In the genomic region with DNA sequence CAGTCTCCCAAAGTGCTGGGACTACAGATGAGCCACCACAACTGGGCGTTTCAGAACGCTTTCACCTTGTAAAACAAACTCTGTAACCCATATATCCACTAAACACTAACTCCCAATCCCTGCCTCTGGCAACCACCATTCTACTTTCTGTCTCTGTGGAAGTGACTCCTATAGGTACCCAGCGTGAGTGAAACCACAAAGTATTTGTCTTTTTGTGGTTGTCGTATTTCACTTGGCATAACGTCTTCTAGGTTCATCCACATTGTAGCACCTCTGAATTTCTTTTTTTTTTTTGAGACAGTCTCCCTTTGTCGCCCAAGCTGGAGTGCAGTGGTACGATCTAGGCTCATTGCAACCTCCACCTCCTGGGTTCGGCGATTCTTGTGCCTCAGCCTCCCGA, we compare ENCODE assay signal across 12 cellular contexts. TPM values are rescaled to one million over a fixed set of nuclear protein-coding genes. Genes with fewer than 3 reads are reported as not detected.
A peak's percentile ranks its signal among the peaks of the same experiment; 100 is the strongest.
DNase-seq lines count a peak whose midpoint lies in the region; ATAC-seq and TF ChIP-seq lines count a peak whose summit lies in the region.
"Had no signal": no experiment of that assay in that cellular context is flagged by ENCODE, and none has a peak within 500 bp of the region (broad histone marks: within the 10 kb centered on the region; RNA-seq: fewer than 3 reads in every experiment).

No MANE protein-coding gene starts in this region.

- peaks cover 92% of the 10 kb centered on the region for H4K20me1 ChIP-seq in KMS-11 (ENCODE audit: insufficient read depth)

- H3K27me3 ChIP-seq in KMS-11 (ENCODE audit: insufficient read depth, low read depth), result no peaks in the 10 kb centered on the region
- no peaks in the 10 kb centered on the region for H3K27me3 ChIP-seq in MG63
- H3K27me3 ChIP-seq: vagina had no signal

- H3K9ac ChIP-seq in KMS-11, result no peak overlapping the region

- peak overlapping the region; percentile 19 for H3K4me3 Mint-ChIP-seq in activated CD4-positive, alpha-beta T cell treated with anti-CD3 and anti-CD28 coated beads for 36 hours
- no peak overlapping the region for H3K4me3 Mint-ChIP-seq in activated T-helper 2 cell treated with anti-CD3 and anti-CD28 coated beads, Interferon-gamma antibody, Interleukin-2, Interleukin-4, amounts not matched to agents 10 μg/mL and 5 μg/mL and 100 μg/mL, durations not matched to agents 14 hours and 24 hours and 36 hours (ENCODE audit: low read depth)
- H3K4me3 Mint-ChIP-seq in nephron progenitor cell, result no peak overlapping the region

- no peaks in the 10 kb centered on the region for H3K27me3 Mint-ChIP-seq in activated CD4-positive, alpha-beta T cell treated with anti-CD3 and anti-CD28 coated beads for 36 hours
- H3K27me3 Mint-ChIP-seq in activated T-helper 2 cell treated with anti-CD3 and anti-CD28 coated beads, Interferon-gamma antibody, Interleukin-2, Interleukin-4, amounts not matched to agents 10 μg/mL and 5 μg/mL and 100 μg/mL, durations not matched to agents 14 hours and 24 hours and 36 hours (ENCODE audit: low read depth), result no peaks in the 10 kb centered on the region
- H3K27me3 Mint-ChIP-seq in nephron progenitor cell (ENCODE audit: low read depth, poor library complexity), result no peaks in the 10 kb centered on the region

- no peak overlapping the region for H3K27ac ChIP-seq in KMS-11

- intact Hi-C loops in activated CD4-positive, alpha-beta T cell treated with anti-CD3 and anti-CD28 coated beads for 36 hours (cut with DNase I, micrococcal nuclease), result no loop called here
- intact Hi-C loops in activated T-helper 2 cell treated with anti-CD3 and anti-CD28 coated beads, Interferon-gamma antibody, Interleukin-2, Interleukin-4, amounts not matched to agents 10 μg/mL and 5 μg/mL and 100 μg/mL, durations not matched to agents 14 hours and 24 hours and 36 hours (cut with micrococcal nuclease), result loop anchor here (5.0 kb wide), 2 partner anchors 35 to 90 kb away; a partner anchor contains a TSS

- POLR2A ChIA-PET in activated CD4-positive, alpha-beta T cell treated with anti-CD3 and anti-CD28 coated beads for 36 hours (lab: Charles Lee), result interaction anchor here (0.7 to 1.5 kb wide), 2 partner anchors 13 to 46 kb away, joined by 3 to 7 read pairs; no protein-coding TSS in a partner anchor

- H3K36me3 Mint-ChIP-seq in activated CD4-positive, alpha-beta T cell treated with anti-CD3 and anti-CD28 coated beads for 36 hours (ENCODE audit: low read depth), result peaks cover 5% of the 10 kb centered on the region
- H3K36me3 Mint-ChIP-seq in activated T-helper 2 cell treated with anti-CD3 and anti-CD28 coated beads, Interferon-gamma antibody, Interleukin-2, Interleukin-4, amounts not matched to agents 10 μg/mL and 5 μg/mL and 100 μg/mL, durations not matched to agents 14 hours and 24 hours and 36 hours (ENCODE audit: low read depth), result peaks cover 6% of the 10 kb centered on the region
- no peaks in the 10 kb centered on the region for H3K36me3 Mint-ChIP-seq in nephron progenitor cell (ENCODE audit: low read depth)

- H3K4me3 ChIP-seq in KMS-11 (IDR thresholded peaks at IDR 0.05; ENCODE audit: insufficient read depth, low read depth, low read length) (no peak overlapping the region), MG63 (no peak overlapping the region)

- no peaks in the 10 kb centered on the region for H3K9me3 ChIP-seq in MG63
- H3K9me3 ChIP-seq: vagina had no signal

- H3K4me1 ChIP-seq in KMS-11 (ENCODE audit: low read depth, poor library complexity, severe bottlenecking), result peaks cover 99% of the 10 kb centered on the region

- H3K36me3 ChIP-seq in KMS-11 (ENCODE audit: insufficient read depth) (no peaks in the 10 kb centered on the region), MG63 (peaks cover 25% of the 10 kb centered on the region)
- H3K36me3 ChIP-seq: vagina had no signal

- peak; percentile 40 for ATAC-seq in activated CD4-positive, alpha-beta T cell treated with anti-CD3 and anti-CD28 coated beads for 36 hours
- ATAC-seq in GM18870 (IDR thresholded peaks at IDR 0.05; ENCODE audit: unreplicated experiment), result no peak
- ATAC-seq: HCT116 had no signal

- no peak overlapping the region for H2AFZ ChIP-seq in KMS-11 (ENCODE audit: low read depth)

- H3K79me2 ChIP-seq in KMS-11 (ENCODE audit: insufficient read depth, low read depth), result peaks cover 100% of the 10 kb centered on the region

- TF ChIP-seq CTCF in KMS-11 (conservative IDR thresholded peaks at IDR 0.05; ENCODE audit: low read depth, low read length) (no peak), nephron progenitor cell (IDR thresholded peaks at IDR 0.05) (no peak)

- no peaks in the 10 kb centered on the region for H3K9me3 Mint-ChIP-seq in activated CD4-positive, alpha-beta T cell treated with anti-CD3 and anti-CD28 coated beads for 36 hours (ENCODE audit: low read depth)
- no peaks in the 10 kb centered on the region for H3K9me3 Mint-ChIP-seq in activated T-helper 2 cell treated with anti-CD3 and anti-CD28 coated beads, Interferon-gamma antibody, Interleukin-2, Interleukin-4, amounts not matched to agents 10 μg/mL and 5 μg/mL and 100 μg/mL, durations not matched to agents 14 hours and 24 hours and 36 hours
- H3K9me3 Mint-ChIP-seq in nephron progenitor cell, result no peaks in the 10 kb centered on the region

- peak overlapping the region; percentile 80 for H3K27ac Mint-ChIP-seq in activated CD4-positive, alpha-beta T cell treated with anti-CD3 and anti-CD28 coated beads for 36 hours
- peak overlapping the region; percentile 21 for H3K27ac Mint-ChIP-seq in activated T-helper 2 cell treated with anti-CD3 and anti-CD28 coated beads, Interferon-gamma antibody, Interleukin-2, Interleukin-4, amounts not matched to agents 10 μg/mL and 5 μg/mL and 100 μg/mL, durations not matched to agents 14 hours and 24 hours and 36 hours
- H3K27ac Mint-ChIP-seq in nephron progenitor cell, result peak overlapping the region; percentile 60

- CTCF ChIA-PET in activated CD4-positive, alpha-beta T cell treated with anti-CD3 and anti-CD28 coated beads for 36 hours (lab: Charles Lee), result interaction anchor here (0.6 to 2.8 kb wide), 6 partner anchors 8 to 268 kb away, joined by 3 to 12 read pairs (median 6); no protein-coding TSS in a partner anchor

- H3K4me2 ChIP-seq in KMS-11, result peak overlapping the region; percentile 45; the same call in 1 of the 2 replicates

- peaks cover 96% of the 10 kb centered on the region for H3K4me1 Mint-ChIP-seq in activated CD4-positive, alpha-beta T cell treated with anti-CD3 and anti-CD28 coated beads for 36 hours
- H3K4me1 Mint-ChIP-seq in activated T-helper 2 cell treated with anti-CD3 and anti-CD28 coated beads, Interferon-gamma antibody, Interleukin-2, Interleukin-4, amounts not matched to agents 10 μg/mL and 5 μg/mL and 100 μg/mL, durations not matched to agents 14 hours and 24 hours and 36 hours (ENCODE audit: low read depth), result peaks cover 83% of the 10 kb centered on the region
- H3K4me1 Mint-ChIP-seq in nephron progenitor cell, result peaks cover 89% of the 10 kb centered on the region

- DNase-seq in activated CD4-positive, alpha-beta T cell treated with anti-CD3 and anti-CD28 coated beads for 36 hours, result no peak
- no peak for DNase-seq in activated CD4-positive, alpha-beta T cell treated with anti-CD3 and anti-CD28 coated beads for 1 hour
- DNase-seq in activated T-helper 2 cell treated with anti-CD3 and anti-CD28 coated beads, Interferon-gamma antibody, Interleukin-2, Interleukin-4, amounts not matched to agents 10 μg/mL and 5 μg/mL and 100 μg/mL, durations not matched to agents 14 hours and 24 hours and 36 hours (ENCODE audit: low spot score), result no peak
- no peak for DNase-seq in nephron progenitor cell
- no peak for DNase-seq in MG63
- no peak for DNase-seq in COR-L47 (lab: John Stamatoyannopoulos, UW)
- DNase-seq: ACHN, DMS79 treated with DMSO at 0.1 percent for 48 hours had no signal

RNA-seq across cellular contexts. Expression of a gene that starts 44.8 kb away (rescaled TPM):
- total RNA-seq in activated CD4-positive, alpha-beta T cell treated with anti-CD3 and anti-CD28 coated beads for 36 hours, result 100 to 1,000 TPM; 106 to 126 TPM
- total RNA-seq in activated T-helper 2 cell treated with anti-CD3 and anti-CD28 coated beads, Interferon-gamma antibody, Interleukin-2, Interleukin-4, amounts not matched to agents 10 μg/mL and 5 μg/mL and 100 μg/mL, durations not matched to agents 14 hours and 24 hours and 36 hours, result 104 and 108 TPM in 2 replicates
- 9.3 and 16.0 TPM in 2 replicates for total RNA-seq in MG63 (2014; rRNA removed; shearing (Covaris generic); ENCODE audit: low replicate concordance)

RNA-seq across cellular contexts. Expression of a gene that starts 55.2 kb away (rescaled TPM):
- total RNA-seq in activated CD4-positive, alpha-beta T cell treated with anti-CD3 and anti-CD28 coated beads for 36 hours, result under 1 TPM in 1 of 2 experiments, not detected in 1; 0.09 TPM
- 0.16 TPM in 1 of 2 replicates, not detected in the other for total RNA-seq in activated T-helper 2 cell treated with anti-CD3 and anti-CD28 coated beads, Interferon-gamma antibody, Interleukin-2, Interleukin-4, amounts not matched to agents 10 μg/mL and 5 μg/mL and 100 μg/mL, durations not matched to agents 14 hours and 24 hours and 36 hours
- not detected in 2 replicates for total RNA-seq in MG63 (2014; rRNA removed; shearing (Covaris generic); ENCODE audit: low replicate concordance)

Comparison
In these comparisons a context has a peak if more than half of its experiments do, and no peak if none do; other contexts are left out.
1. H3K27ac Mint-ChIP-seq: peak in every context shown above with its lines; median percentile 80 in activated CD4-positive, alpha-beta T cell treated with anti-CD3 and anti-CD28 coated beads for 36 hours; 60 in nephron progenitor cell; 21 in activated T-helper 2 cell treated with anti-CD3 and anti-CD28 coated beads, Interferon-gamma antibody, Interleukin-2, Interleukin-4, amounts not matched to agents 10 μg/mL and 5 μg/mL and 100 μg/mL, durations not matched to agents 14 hours and 24 hours and 36 hours.